Comparison of ENCODE assay signal across 6 cellular contexts in genomic region chr1:1470626-1471388, GRCh38. TPM values are rescaled to one million over a fixed set of nuclear protein-coding genes. Genes with fewer than 3 reads are reported as not detected.
A peak's percentile ranks its signal among the peaks of the same experiment; 100 is the strongest.
DNase-seq lines count a peak whose midpoint lies in the region; ATAC-seq lines count a peak whose summit lies in the region.

No MANE protein-coding gene starts in this region.

- no peaks in the 10 kb centered on the region for H3K36me3 Mint-ChIP-seq in IgD-negative memory B cell
- H3K36me3 Mint-ChIP-seq in activated naive CD8-positive, alpha-beta T cell = no peaks in the 10 kb centered on the region

- H3K4me1 Mint-ChIP-seq in IgD-negative memory B cell = peaks cover 6 to 15% (median 13%) of the 10 kb centered on the region in 3 donors
- H3K4me1 Mint-ChIP-seq in activated naive CD8-positive, alpha-beta T cell (ENCODE audit: low read depth) = peaks cover 18% of the 10 kb centered on the region

- ATAC-seq in activated CD4-positive, CD25-positive, alpha-beta regulatory T cell treated with anti-CD3 and anti-CD28 coated beads, Interleukin-2, amount 50 U/mL, for 24 hours = no peak
- no peak for ATAC-seq in GM18520 (IDR thresholded peaks at IDR 0.05; ENCODE audit: unreplicated experiment)

- H3K9me3 Mint-ChIP-seq in IgD-negative memory B cell = no peaks in the 10 kb centered on the region
- H3K9me3 Mint-ChIP-seq in activated naive CD8-positive, alpha-beta T cell (ENCODE audit: low read depth) = no peaks in the 10 kb centered on the region

- H3K9me3 ChIP-seq in mononuclear cell (ENCODE audit: low read depth, low read length) = no peaks in the 10 kb centered on the region

- peaks cover 22% of the 10 kb centered on the region for H3K4me1 ChIP-seq in mononuclear cell (ENCODE audit: insufficient read depth, low read length)

- H3K4me3 Mint-ChIP-seq in IgD-negative memory B cell = peak overlapping the region; percentile 87 to 96 (median 92)
- H3K4me3 Mint-ChIP-seq in activated naive CD8-positive, alpha-beta T cell = peak overlapping the region; percentile 97

- peak overlapping the region; percentile 78 to 94 (median 92) for H3K27ac Mint-ChIP-seq in IgD-negative memory B cell
- peak overlapping the region; percentile 94 for H3K27ac Mint-ChIP-seq in activated naive CD8-positive, alpha-beta T cell

- H3K27me3 Mint-ChIP-seq in IgD-negative memory B cell = peaks cover 4% of the 10 kb centered on the region
- no peaks in the 10 kb centered on the region for H3K27me3 Mint-ChIP-seq in activated naive CD8-positive, alpha-beta T cell

- peak overlapping the region; percentile 76 for H3K4me3 ChIP-seq in mononuclear cell (ENCODE audit: low read length)

- DNase-seq in DMS 273 treated with DMSO at 0.1 percent for 48 hours (lab: John Stamatoyannopoulos, UW) = no peak

- no peaks in the 10 kb centered on the region for H3K27me3 ChIP-seq in mononuclear cell (ENCODE audit: insufficient read depth, low read length)

RNA-seq across cellular contexts. Expression of gene ATAD3B, which starts 0.8 kb away (rescaled TPM):
- 10.8 TPM for polyA plus RNA-seq in IgD-negative memory B cell
- total RNA-seq in mononuclear cell = 11.5 TPM

RNA-seq across cellular contexts. Expression of gene ATAD3C, which starts 21.3 kb away (rescaled TPM):
- 6.2 TPM for polyA plus RNA-seq in IgD-negative memory B cell
- 0.63 TPM for total RNA-seq in mononuclear cell

RNA-seq across cellular contexts. Expression of gene VWA1, which starts 35.3 kb away (rescaled TPM):
- not detected for polyA plus RNA-seq in IgD-negative memory B cell
- total RNA-seq in mononuclear cell = 0.10 TPM

RNA-seq across cellular contexts. Expression of gene ATAD3A, which starts 41.2 kb away (rescaled TPM):
- polyA plus RNA-seq in IgD-negative memory B cell = 12.8 TPM
- total RNA-seq in mononuclear cell = 4.9 TPM

RNA-seq across cellular contexts. Expression of gene ANKRD65, which starts 49.7 kb away (rescaled TPM):
- not detected for polyA plus RNA-seq in IgD-negative memory B cell
- not detected for total RNA-seq in mononuclear cell
